ENCODE assay signal across 13 cellular contexts in genomic region chr9:20981486-20981885, GRCh38. TPM values are rescaled to one million over a fixed set of nuclear protein-coding genes. Genes with fewer than 3 reads are reported as not detected.
DNase-seq lines count a peak whose midpoint lies in the region; ATAC-seq, FAIRE-seq and TF ChIP-seq lines count a peak whose summit lies in the region.
"Had no signal": no experiment of that assay in that cellular context is flagged by ENCODE, and none has a peak within 500 bp of the region (broad histone marks: within the 10 kb centered on the region; RNA-seq: fewer than 3 reads in every experiment).

No MANE protein-coding gene starts in this region.

- peak; percentile 61 for DNase-seq in AG08396 (ENCODE audit: low spot score)
- DNase-seq in HS-27A (ENCODE audit: low read depth) = peak; percentile 77
- peak; percentile 77 for DNase-seq in choroid plexus epithelial cell (ENCODE audit: low read depth)
- DNase-seq in myocyte (ENCODE audit: low read depth) = peak; percentile 67
- DNase-seq in psoas muscle = no peak
- no peak for DNase-seq in activated CD4-positive, alpha-beta T cell treated with anti-CD3 and anti-CD28 coated beads for 36 hours
- no peak for DNase-seq in GM12892 (ENCODE audit: insufficient read length)
- DNase-seq: activated naive CD4-positive, alpha-beta T cell treated with anti-CD3 and anti-CD28 coated beads, Interleukin-2, amount 10 ng/mL, durations not matched to agents 7 days and 5 days; NCI-H2107; stimulated activated naive CD4-positive, alpha-beta T cell treated with Interleukin-2 at 50 U/mL for 16 hours; T-helper 2 cell had no signal

- H3K4me1 ChIP-seq in psoas muscle = no peaks in the 10 kb centered on the region

- no peak overlapping the region for H3K27ac ChIP-seq in psoas muscle

- H3K27me3 Mint-ChIP-seq in activated CD4-positive, alpha-beta T cell treated with anti-CD3 and anti-CD28 coated beads for 36 hours = no peaks in the 10 kb centered on the region
- H3K27me3 Mint-ChIP-seq: activated naive CD4-positive, alpha-beta T cell treated with anti-CD3 and anti-CD28 coated beads, Interleukin-2, amount 10 ng/mL, durations not matched to agents 7 days and 5 days; progenitor cell of endocrine pancreas had no signal

- TF ChIP-seq POLR2A in GM12892 (IDR thresholded peaks at IDR 0.05; ENCODE audit: low read depth, low read length) = no peak

- POLR2A ChIA-PET in activated CD4-positive, alpha-beta T cell treated with anti-CD3 and anti-CD28 coated beads for 36 hours (lab: Charles Lee) = interaction anchor here (0.7 kb wide), 1 partner anchor 768 kb away, joined by 8 read pairs; no protein-coding TSS in a partner anchor

- H3K36me3 ChIP-seq in psoas muscle (ENCODE audit: insufficient read depth in 1 of 2, low read depth in 1 of 2) = peaks cover 3 to 52% of the 10 kb centered on the region in 2 donors

- H3K4me3 ChIP-seq in choroid plexus epithelial cell (ENCODE audit: low read depth, low read length) (no peak overlapping the region), psoas muscle (no peak overlapping the region)

- H3K4me1 Mint-ChIP-seq in activated CD4-positive, alpha-beta T cell treated with anti-CD3 and anti-CD28 coated beads for 36 hours = peaks cover 4% of the 10 kb centered on the region
- H3K4me1 Mint-ChIP-seq: activated naive CD4-positive, alpha-beta T cell treated with anti-CD3 and anti-CD28 coated beads, Interleukin-2, amount 10 ng/mL, durations not matched to agents 7 days and 5 days had no signal

- H3K27me3 ChIP-seq in psoas muscle (ENCODE audit: insufficient read depth in 3 of 3, low read length in 2 of 3) = no peaks in the 10 kb centered on the region

- no peaks in the 10 kb centered on the region for H3K9me3 ChIP-seq in psoas muscle

- H3K36me3 Mint-ChIP-seq in activated CD4-positive, alpha-beta T cell treated with anti-CD3 and anti-CD28 coated beads for 36 hours (ENCODE audit: low read depth) = peaks cover 29% of the 10 kb centered on the region

- no peak for FAIRE-seq in GM12892 (lab: Jason Lieb, UNC)

- CTCF ChIA-PET in activated CD4-positive, alpha-beta T cell treated with anti-CD3 and anti-CD28 coated beads for 36 hours (lab: Charles Lee) = no interaction called here

- WGBS in psoas muscle, 3 donors = 26 to 33% (median 29%) methylated on average over 2 of the region's 2 CpGs

- intact Hi-C loops in psoas muscle (cut with DNase I) = no loop called here
- intact Hi-C loops in activated CD4-positive, alpha-beta T cell treated with anti-CD3 and anti-CD28 coated beads for 36 hours (cut with DNase I, micrococcal nuclease) = no loop called here

- ATAC-seq in psoas muscle = no peak
- no peak for ATAC-seq in HG02798 (IDR thresholded peaks at IDR 0.05; ENCODE audit: poor library complexity, unreplicated experiment)
- ATAC-seq in activated CD4-positive, alpha-beta T cell treated with anti-CD3 and anti-CD28 coated beads for 36 hours = no peak

- H3K9me3 Mint-ChIP-seq in activated CD4-positive, alpha-beta T cell treated with anti-CD3 and anti-CD28 coated beads for 36 hours (ENCODE audit: low read depth) = no peaks in the 10 kb centered on the region
- H3K9me3 Mint-ChIP-seq: activated naive CD4-positive, alpha-beta T cell treated with anti-CD3 and anti-CD28 coated beads, Interleukin-2, amount 10 ng/mL, durations not matched to agents 7 days and 5 days had no signal

- no peak for TF ChIP-seq CTCF in choroid plexus epithelial cell (conservative IDR thresholded peaks at IDR 0.05; ENCODE audit: low read depth, low read length)
- no peak for TF ChIP-seq CTCF in psoas muscle (IDR thresholded peaks at IDR 0.05)

- no peak overlapping the region for H3K27ac Mint-ChIP-seq in activated CD4-positive, alpha-beta T cell treated with anti-CD3 and anti-CD28 coated beads for 36 hours
- H3K27ac Mint-ChIP-seq: activated naive CD4-positive, alpha-beta T cell treated with anti-CD3 and anti-CD28 coated beads, Interleukin-2, amount 10 ng/mL, durations not matched to agents 7 days and 5 days; progenitor cell of endocrine pancreas had no signal

- H3K4me3 Mint-ChIP-seq in activated CD4-positive, alpha-beta T cell treated with anti-CD3 and anti-CD28 coated beads for 36 hours = no peak overlapping the region
- H3K4me3 Mint-ChIP-seq: activated naive CD4-positive, alpha-beta T cell treated with anti-CD3 and anti-CD28 coated beads, Interleukin-2, amount 10 ng/mL, durations not matched to agents 7 days and 5 days had no signal

RNA-seq across cellular contexts. Expression of gene HACD4, which starts 50.0 kb away (rescaled TPM):
- total RNA-seq in myocyte = 0.10 and 0.16 TPM in 2 replicates
- polyA plus RNA-seq in myocyte (2012) = 0.08 TPM
- total RNA-seq in psoas muscle = under 1 TPM; 0.23 to 0.52 (median 0.38) TPM
- polyA plus RNA-seq in psoas muscle = under 1 TPM; 0.16 to 0.21 (median 0.16) TPM
- total RNA-seq in activated CD4-positive, alpha-beta T cell treated with anti-CD3 and anti-CD28 coated beads for 36 hours = 1 to 10 TPM; 2.7 to 3.0 TPM
- 6.1 TPM for polyA plus RNA-seq in GM12892 (2012; ENCODE audit: missing spikeins)

Comparison
In these comparisons a context has a peak if more than half of its experiments do, and no peak if none do; other contexts are left out.
1. DNase-seq: peak in AG08396 (single experiment), HS-27A (single experiment), choroid plexus epithelial cell (single experiment) and myocyte (single experiment); none in psoas muscle (0 of 2), activated CD4-positive, alpha-beta T cell treated with anti-CD3 and anti-CD28 coated beads for 36 hours (single experiment) and GM12892 (single experiment).